ENCODE assay signal across 14 cellular contexts in genomic region chr13:21465710-21466160, GRCh38. TPM values are rescaled to one million over a fixed set of nuclear protein-coding genes. Genes with fewer than 3 reads are reported as not detected.
DNase-seq lines count a peak whose midpoint lies in the region; ATAC-seq and TF ChIP-seq lines count a peak whose summit lies in the region.
"Had no signal": no experiment of that assay in that cellular context is flagged by ENCODE, and none has a peak within 500 bp of the region (broad histone marks: within the 10 kb centered on the region; RNA-seq: fewer than 3 reads in every experiment).

No MANE protein-coding gene starts in this region.

- WGBS in body of pancreas, 2 donors, result 19 to 29% methylated on average over 9 of the region's 9 CpGs
- WGBS in upper lobe of left lung, 2 donors, result 42 to 51% methylated on average over 9 of the region's 9 CpGs
- WGBS in esophagus squamous epithelium, 2 donors, result 50 to 51% methylated on average over 9 of the region's 9 CpGs

- H3K27ac ChIP-seq in body of pancreas, result peak overlapping the region; percentile 6 to 45 (median 34)
- peak overlapping the region; percentile 51 to 75 (median 64) for H3K27ac ChIP-seq in upper lobe of left lung
- H3K27ac ChIP-seq in esophagus squamous epithelium, result no peak overlapping the region
- H3K27ac ChIP-seq: C4-2B, foreskin keratinocyte, tibial nerve had no signal

- no peak for TF ChIP-seq EP300 in upper lobe of left lung (IDR thresholded peaks at IDR 0.05)

- H3K4me3 ChIP-seq in body of pancreas (no peak overlapping the region), upper lobe of left lung (no peak overlapping the region), esophagus squamous epithelium (no peak overlapping the region)
- H3K4me3 ChIP-seq: tibial nerve had no signal

- TF ChIP-seq POLR2A in body of pancreas (IDR thresholded peaks at IDR 0.05) (no peak), upper lobe of left lung (IDR thresholded peaks at IDR 0.05) (no peak), esophagus squamous epithelium (IDR thresholded peaks at IDR 0.05) (no peak)

- ATAC-seq in body of pancreas (peak; percentile 74), upper lobe of left lung (ENCODE audit: low FRiP score in 2 of 2) (peak; percentile 42 to 92)
- ATAC-seq: foreskin keratinocyte had no signal

- peak; percentile 69 for DNase-seq in NCI-H748 (lab: John Stamatoyannopoulos, UW; ENCODE audit: unreplicated experiment)
- no peak for DNase-seq in NCI-H748 treated with DMSO at 0.1 percent for 48 hours (lab: John Stamatoyannopoulos, UW)
- DNase-seq in body of pancreas, result peak; percentile 20 to 38 (median 32)
- DNase-seq in mucosa of gallbladder (ENCODE audit: low spot score), result peak; percentile 62
- peak in 1 of 2 donors; percentile 59 for DNase-seq in upper lobe of left lung
- no peak for DNase-seq in NCI-H1694 treated with DMSO at 0.1 percent for 48 hours (lab: John Stamatoyannopoulos, UW)
- DNase-seq in esophagus squamous epithelium (lab: John Stamatoyannopoulos, UW), result no peak
- DNase-seq in activated naive CD4-positive, alpha-beta T cell treated with anti-CD3 and anti-CD28 coated beads, Interleukin-2, amount 50 U/mL, for 16 hours, result no peak
- DNase-seq: activated T-cell treated with anti-CD3 and anti-CD28 coated beads, Interleukin-2, amount 50 U/mL, for 24 hours; DND-41; foreskin keratinocyte; stimulated activated CD4-positive, alpha-beta T cell treated with anti-CD3 and anti-CD28 coated beads, Interleukin-4, amount 100 ng/mL, for 1 hour had no signal

- H3K27me3 ChIP-seq in body of pancreas (no peaks in the 10 kb centered on the region), upper lobe of left lung (no peaks in the 10 kb centered on the region), esophagus squamous epithelium (no peaks in the 10 kb centered on the region)
- H3K27me3 ChIP-seq: foreskin keratinocyte, tibial nerve had no signal

- peaks cover 11% of the 10 kb centered on the region for H3K4me1 ChIP-seq in body of pancreas
- peaks cover 0 to 8% (median 2%) of the 10 kb centered on the region in 4 donors for H3K4me1 ChIP-seq in upper lobe of left lung
- H3K4me1 ChIP-seq in esophagus squamous epithelium, result no peaks in the 10 kb centered on the region
- H3K4me1 ChIP-seq: foreskin keratinocyte, tibial nerve had no signal

- intact Hi-C loops in body of pancreas (cut with DNase I) (no loop called here), esophagus squamous epithelium (cut with DNase I) (no loop called here)

- TF ChIP-seq CTCF in body of pancreas (IDR thresholded peaks at IDR 0.05) (no peak), upper lobe of left lung (IDR thresholded peaks at IDR 0.05) (no peak), esophagus squamous epithelium (IDR thresholded peaks at IDR 0.05) (no peak)

- H3K36me3 ChIP-seq in body of pancreas (replicated peaks in 1 of 2; ENCODE audit: insufficient read depth in 1 of 2, low read depth in 2 of 2) (no peaks in the 10 kb centered on the region), upper lobe of left lung (no peaks in the 10 kb centered on the region), esophagus squamous epithelium (no peaks in the 10 kb centered on the region)
- H3K36me3 ChIP-seq: tibial nerve had no signal

- no peaks in the 10 kb centered on the region for H3K9me3 ChIP-seq in body of pancreas
- H3K9me3 ChIP-seq in upper lobe of left lung, result no peaks in the 10 kb centered on the region
- H3K9me3 ChIP-seq in esophagus squamous epithelium, result peaks cover 0 to 2% (median 0%) of the 10 kb centered on the region in 3 donors

RNA-seq across cellular contexts. Expression of gene ZDHHC20, which starts 6.6 kb away (rescaled TPM):
- 10 to 100 TPM; 16.5 to 22.1 TPM for total RNA-seq in body of pancreas
- 76.2 TPM for total RNA-seq in mucosa of gallbladder
- 100 to 1,000 TPM in 1 of 6 donors, 10 to 100 TPM in 5; 26.2 to 124 (median 72.0) TPM for total RNA-seq in upper lobe of left lung
- total RNA-seq in esophagus squamous epithelium, result 10 to 100 TPM; 64.0 to 83.9 (median 74.9) TPM

Comparison
In these comparisons a context has a peak if more than half of its experiments do, and no peak if none do; other contexts are left out.
1. DNase-seq: peak in NCI-H748 (single experiment), body of pancreas (4 of 4) and mucosa of gallbladder (single experiment); none in NCI-H748 treated with DMSO at 0.1 percent for 48 hours (single experiment), NCI-H1694 treated with DMSO at 0.1 percent for 48 hours (single experiment), esophagus squamous epithelium (single experiment) and activated naive CD4-positive, alpha-beta T cell treated with anti-CD3 and anti-CD28 coated beads, Interleukin-2, amount 50 U/mL, for 16 hours (single experiment).
2. H3K27ac ChIP-seq: peak in body of pancreas (4 of 4) and upper lobe of left lung (4 of 4); none in esophagus squamous epithelium (0 of 4).